In the genomic region with DNA sequence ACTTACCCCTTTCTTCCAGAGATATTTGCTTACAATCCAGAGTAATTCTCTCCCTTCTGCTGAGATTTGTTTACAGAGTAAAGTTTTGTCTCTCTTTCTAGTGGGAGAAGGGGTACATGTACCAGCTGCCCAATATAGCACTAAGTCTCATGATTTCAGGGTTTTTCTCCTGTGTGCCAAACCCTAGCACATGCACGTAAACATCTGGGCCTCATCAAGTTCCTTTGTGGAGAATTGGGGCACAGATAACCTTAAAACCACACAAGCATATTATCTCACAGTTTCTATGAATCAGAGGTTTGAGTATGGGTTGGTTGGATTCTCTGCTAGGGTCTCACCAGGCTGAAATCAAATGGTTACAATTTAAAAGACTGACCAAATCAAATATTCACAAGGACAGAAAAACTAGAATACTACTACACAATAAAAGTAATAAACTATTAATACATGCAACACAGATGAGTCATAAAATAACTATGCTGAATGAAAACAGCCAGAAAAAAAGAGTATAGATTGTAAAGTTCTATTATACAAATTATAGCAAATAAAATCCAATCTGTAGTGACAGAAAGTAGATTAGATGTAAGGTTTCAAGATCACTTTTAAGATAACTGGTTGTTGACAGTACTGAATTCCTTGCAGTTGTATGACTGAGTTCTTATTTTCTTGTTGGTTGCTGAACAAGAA, we compare ENCODE assay signal across 2 cellular contexts.
A peak's percentile ranks its signal among the peaks of the same experiment; 100 is the strongest.
TF ChIP-seq lines count a peak whose summit lies in the region.

No MANE protein-coding gene starts in this region.

TF ChIP-seq in A549, 52 proteins besides CTCF, POLR2A, EP300 and RAD21 (continued from another document):
- TF ChIP-seq, protein P1, sequence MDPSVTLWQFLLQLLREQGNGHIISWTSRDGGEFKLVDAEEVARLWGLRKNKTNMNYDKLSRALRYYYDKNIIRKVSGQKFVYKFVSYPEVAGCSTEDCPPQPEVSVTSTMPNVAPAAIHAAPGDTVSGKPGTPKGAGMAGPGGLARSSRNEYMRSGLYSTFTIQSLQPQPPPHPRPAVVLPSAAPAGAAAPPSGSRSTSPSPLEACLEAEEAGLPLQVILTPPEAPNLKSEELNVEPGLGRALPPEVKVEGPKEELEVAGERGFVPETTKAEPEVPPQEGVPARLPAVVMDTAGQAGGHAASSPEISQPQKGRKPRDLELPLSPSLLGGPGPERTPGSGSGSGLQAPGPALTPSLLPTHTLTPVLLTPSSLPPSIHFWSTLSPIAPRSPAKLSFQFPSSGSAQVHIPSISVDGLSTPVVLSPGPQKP (IDR thresholded peaks at IDR 0.05; ENCODE audit: low read depth, low read length) = no peak
- TF ChIP-seq FOSL2 (IDR thresholded peaks at IDR 0.05) (no peak), FOSL2 (CRISPR knock-in tag; IDR thresholded peaks at IDR 0.05) (0 out of 2 replicates have a peak, but pooled peaks have one; percentile 13), ZFP36 (IDR thresholded peaks at IDR 0.05; ENCODE audit: borderline replicate concordance, partially characterized antibody) (no peak), MAFK (IDR thresholded peaks at IDR 0.05; ENCODE audit: partially characterized antibody) (no peak)
- TF ChIP-seq, protein P2, sequence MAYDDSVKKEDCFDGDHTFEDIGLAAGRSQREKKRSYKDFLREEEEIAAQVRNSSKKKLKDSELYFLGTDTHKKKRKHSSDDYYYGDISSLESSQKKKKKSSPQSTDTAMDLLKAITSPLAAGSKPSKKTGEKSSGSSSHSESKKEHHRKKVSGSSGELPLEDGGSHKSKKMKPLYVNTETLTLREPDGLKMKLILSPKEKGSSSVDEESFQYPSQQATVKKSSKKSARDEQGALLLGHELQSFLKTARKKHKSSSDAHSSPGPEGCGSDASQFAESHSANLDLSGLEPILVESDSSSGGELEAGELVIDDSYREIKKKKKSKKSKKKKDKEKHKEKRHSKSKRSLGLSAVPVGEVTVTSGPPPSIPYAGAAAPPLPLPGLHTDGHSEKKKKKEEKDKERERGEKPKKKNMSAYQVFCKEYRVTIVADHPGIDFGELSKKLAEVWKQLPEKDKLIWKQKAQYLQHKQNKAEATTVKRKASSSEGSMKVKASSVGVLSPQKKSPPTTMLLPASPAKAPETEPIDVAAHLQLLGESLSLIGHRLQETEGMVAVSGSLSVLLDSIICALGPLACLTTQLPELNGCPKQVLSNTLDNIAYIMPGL (CRISPR knock-in tag; IDR thresholded peaks at IDR 0.05; ENCODE audit: borderline replicate concordance) = no peak

TF ChIP-seq in HEK293T, 16 proteins besides CTCF, POLR2A, EP300 and RAD21 (continued from another document):
- TF ChIP-seq CTBP1 (IDR thresholded peaks at IDR 0.05; ENCODE audit: borderline replicate concordance) (no peak), NFRKB (IDR thresholded peaks at IDR 0.05) (no peak), ARNT (IDR thresholded peaks at IDR 0.05) (no peak), FOXM1 (IDR thresholded peaks at IDR 0.05; ENCODE audit: borderline replicate concordance) (no peak), ZNF384 (IDR thresholded peaks at IDR 0.05) (no peak), ELF4 (IDR thresholded peaks at IDR 0.05) (no peak), LEF1 (IDR thresholded peaks at IDR 0.05; ENCODE audit: borderline replicate concordance) (no peak), FOXA1 (IDR thresholded peaks at IDR 0.05) (no peak), HDGF (IDR thresholded peaks at IDR 0.05; ENCODE audit: borderline replicate concordance) (no peak), BHLHE40 (IDR thresholded peaks at IDR 0.05; ENCODE audit: borderline replicate concordance) (no peak), TARDBP (IDR thresholded peaks at IDR 0.05) (no peak), SUZ12 (IDR thresholded peaks at IDR 0.05) (no peak), SP1 (IDR thresholded peaks at IDR 0.05) (no peak)
TF ChIP-seq in HEK293T: peak in this region for 0.
